12 cellular contexts compared by ENCODE assay signal in the genomic region with DNA sequence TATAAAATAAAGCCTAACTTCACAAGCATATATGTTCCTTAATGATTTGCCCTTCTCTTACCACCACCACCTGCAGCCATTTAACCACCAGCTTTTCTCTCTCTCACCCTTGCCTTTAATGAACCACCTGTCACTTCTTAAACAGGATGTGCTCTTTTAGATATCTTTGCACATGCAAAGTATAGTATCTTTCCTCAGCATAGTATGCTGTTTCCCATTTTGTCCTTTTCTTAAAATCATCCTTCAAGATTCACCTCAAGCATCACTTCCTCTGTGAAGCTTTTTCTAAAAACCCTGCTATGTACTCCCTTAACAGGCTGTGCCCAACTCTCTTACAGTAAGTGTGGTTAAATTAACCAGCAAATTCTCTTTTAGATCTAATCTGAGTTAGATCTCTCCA. TPM values are rescaled to one million over a fixed set of nuclear protein-coding genes. Genes with fewer than 3 reads are reported as not detected.
DNase-seq lines count a peak whose midpoint lies in the region; ATAC-seq and TF ChIP-seq lines count a peak whose summit lies in the region.
"Had no signal": no experiment of that assay in that cellular context is flagged by ENCODE, and none has a peak within 500 bp of the region (broad histone marks: within the 10 kb centered on the region; RNA-seq: fewer than 3 reads in every experiment).

No MANE protein-coding gene starts in this region.

- H3K27me3 Mint-ChIP-seq in CD8-positive, alpha-beta memory T cell = no peaks in the 10 kb centered on the region
- H3K27me3 Mint-ChIP-seq in activated naive CD8-positive, alpha-beta T cell = no peaks in the 10 kb centered on the region

- no peak overlapping the region for H2BK5ac ChIP-seq in mesendoderm (ENCODE audit: low read length)

- no peak overlapping the region for H3K27ac ChIP-seq in CD8-positive, alpha-beta memory T cell (ENCODE audit: low read depth, low read length)
- H3K27ac ChIP-seq in psoas muscle (no peak overlapping the region), mesendoderm (ENCODE audit: low read depth, low read length) (no peak overlapping the region)
- H3K27ac ChIP-seq: BLaER1, neutrophil, tibial artery had no signal

- H3K4me3 Mint-ChIP-seq in CD8-positive, alpha-beta memory T cell = peak overlapping the region; percentile 2 to 52 (median 25)
- peak overlapping the region; percentile 4 for H3K4me3 Mint-ChIP-seq in activated naive CD8-positive, alpha-beta T cell

- H3K4ac ChIP-seq in mesendoderm (ENCODE audit: low read depth, low read length) = no peak overlapping the region

- no peaks in the 10 kb centered on the region for H3K36me3 Mint-ChIP-seq in CD8-positive, alpha-beta memory T cell
- H3K36me3 Mint-ChIP-seq in activated naive CD8-positive, alpha-beta T cell = no peaks in the 10 kb centered on the region

- peak overlapping the region; percentile 1 for H3K4me3 ChIP-seq in CD8-positive, alpha-beta memory T cell (ENCODE audit: low read length)
- H3K4me3 ChIP-seq in psoas muscle (no peak overlapping the region), mesendoderm (ENCODE audit: low read length) (no peak overlapping the region)
- H3K4me3 ChIP-seq: BLaER1, tibial artery had no signal

- no peak overlapping the region for H3K18ac ChIP-seq in mesendoderm (ENCODE audit: low read length)

- no peak for TF ChIP-seq CTCF in psoas muscle (IDR thresholded peaks at IDR 0.05)

- no peak overlapping the region for H4K8ac ChIP-seq in mesendoderm (ENCODE audit: low read depth, low read length)

- CTCF ChIA-PET in CD8-positive, alpha-beta memory T cell (lab: Charles Lee) = interaction anchor here (1.0 to 4.4 kb wide), 6 partner anchors 8 to 34 kb away, joined by 3 to 21 read pairs (median 4); partner anchors contain the start of gene MRPL1

- no peak overlapping the region for H2BK15ac ChIP-seq in mesendoderm (replicated peaks; ENCODE audit: low read depth)

- H3K27me3 ChIP-seq in CD8-positive, alpha-beta memory T cell (ENCODE audit: insufficient read depth, low read length, poor library complexity, severe bottlenecking) = no peaks in the 10 kb centered on the region
- H3K27me3 ChIP-seq in psoas muscle (ENCODE audit: insufficient read depth in 3 of 3, low read length in 2 of 3) (no peaks in the 10 kb centered on the region), mesendoderm (ENCODE audit: insufficient read depth, low read length, poor library complexity) (no peaks in the 10 kb centered on the region)
- H3K27me3 ChIP-seq: BLaER1, neutrophil had no signal

- H3K36me3 ChIP-seq in CD8-positive, alpha-beta memory T cell (ENCODE audit: insufficient read depth, low read length) = no peaks in the 10 kb centered on the region
- H3K36me3 ChIP-seq in psoas muscle (ENCODE audit: insufficient read depth in 1 of 2, low read depth in 1 of 2) = no peaks in the 10 kb centered on the region
- H3K36me3 ChIP-seq in mesendoderm (ENCODE audit: control insufficient read depth, insufficient read depth, low read length) = no peaks in the 10 kb centered on the region
- H3K36me3 ChIP-seq: BLaER1, neutrophil, tibial artery had no signal

- no peaks in the 10 kb centered on the region for H3K79me1 ChIP-seq in mesendoderm (ENCODE audit: low read length)

- H3K9me3 Mint-ChIP-seq in CD8-positive, alpha-beta memory T cell = no peaks in the 10 kb centered on the region
- H3K9me3 Mint-ChIP-seq in activated naive CD8-positive, alpha-beta T cell (ENCODE audit: low read depth) = no peaks in the 10 kb centered on the region

- peaks cover 46% of the 10 kb centered on the region for H3K4me1 ChIP-seq in CD8-positive, alpha-beta memory T cell (ENCODE audit: insufficient read depth, low read length)
- H3K4me1 ChIP-seq in psoas muscle (peaks cover 5% of the 10 kb centered on the region), mesendoderm (ENCODE audit: control insufficient read depth, low read depth, low read length) (no peaks in the 10 kb centered on the region)
- H3K4me1 ChIP-seq: tibial artery had no signal

- no peak overlapping the region for H3K56ac ChIP-seq in mesendoderm (ENCODE audit: low read length)

- H3K4me1 Mint-ChIP-seq in CD8-positive, alpha-beta memory T cell = peaks cover 44 to 61% (median 60%) of the 10 kb centered on the region in 3 donors
- H3K4me1 Mint-ChIP-seq in activated naive CD8-positive, alpha-beta T cell (ENCODE audit: low read depth) = peaks cover 53% of the 10 kb centered on the region

- no peak overlapping the region for H3K4me2 ChIP-seq in mesendoderm (ENCODE audit: low read length)
- H3K4me2 ChIP-seq: BLaER1 had no signal

- ATAC-seq in GM19324 (IDR thresholded peaks at IDR 0.05; ENCODE audit: low FRiP score, unreplicated experiment) = peak; percentile 84
- peak; percentile 61 for ATAC-seq in HG03139 (IDR thresholded peaks at IDR 0.05; ENCODE audit: unreplicated experiment)
- ATAC-seq in psoas muscle = no peak

- H3K79me2 ChIP-seq in mesendoderm (ENCODE audit: control insufficient read depth, insufficient read depth, low read length) = no peaks in the 10 kb centered on the region

- POLR2A ChIA-PET in CD8-positive, alpha-beta memory T cell (lab: Charles Lee) = interaction anchor here (0.8 to 1.0 kb wide), 2 partner anchors 29 to 35 kb away, joined by 3 read pairs; partner anchors contain the start of gene MRPL1

- H2BK120ac ChIP-seq in mesendoderm (ENCODE audit: low read depth, low read length) = no peak overlapping the region

- intact Hi-C loops in psoas muscle (cut with DNase I) = no loop called here

- H3K27ac Mint-ChIP-seq in CD8-positive, alpha-beta memory T cell = peak overlapping the region; percentile 43 to 94 (median 76)
- peak overlapping the region; percentile 72 for H3K27ac Mint-ChIP-seq in activated naive CD8-positive, alpha-beta T cell

- H3K9me3 ChIP-seq in CD8-positive, alpha-beta memory T cell (ENCODE audit: low read length) = no peaks in the 10 kb centered on the region
- no peaks in the 10 kb centered on the region for H3K9me3 ChIP-seq in psoas muscle
- H3K9me3 ChIP-seq: BLaER1, neutrophil, tibial artery had no signal

- H2AK5ac ChIP-seq in mesendoderm (ENCODE audit: low read length) = no peak overlapping the region

- peak in 2 of 5 donors; percentile 47 to 53 for DNase-seq in CD8-positive, alpha-beta memory T cell
- DNase-seq in D341Med (ENCODE audit: low spot score) = no peak
- no peak for DNase-seq in NCI-H1436 (lab: John Stamatoyannopoulos, UW)
- DNase-seq in psoas muscle = no peak
- DNase-seq in mesendoderm = no peak
- DNase-seq: amniotic stem cell, tibial artery had no signal

- H4K5ac ChIP-seq in mesendoderm (ENCODE audit: low read length) = no peak overlapping the region

- no peak overlapping the region for H3K9ac ChIP-seq in mesendoderm (ENCODE audit: low read length)
- H3K9ac ChIP-seq: BLaER1 had no signal

- H3K23ac ChIP-seq in mesendoderm (ENCODE audit: low read length) = no peak overlapping the region

RNA-seq across cellular contexts. Expression of gene CNOT6L, which starts 8.2 kb away (rescaled TPM):
- total RNA-seq in CD8-positive, alpha-beta memory T cell = 100 to 1,000 TPM in 1 of 2 experiments, 10 to 100 TPM in 1; 96.5 to 100 TPM
- polyA plus RNA-seq in CD8-positive, alpha-beta memory T cell = 45.2 TPM
- total RNA-seq in psoas muscle = 10 to 100 TPM; 18.0 to 23.3 (median 20.2) TPM
- polyA plus RNA-seq in psoas muscle = 1 to 10 TPM; 2.6 to 6.9 (median 3.5) TPM
- 5.1 TPM for polyA plus RNA-seq in mesendoderm (2013, experiment 1 of 2)
- polyA plus RNA-seq in mesendoderm (2013, experiment 2 of 2) = 5.0 TPM

RNA-seq across cellular contexts. Expression of gene MRPL1, which starts 35.3 kb away (rescaled TPM):
- 10 to 100 TPM; 88.4 to 93.8 TPM for total RNA-seq in CD8-positive, alpha-beta memory T cell
- 26.5 TPM for polyA plus RNA-seq in CD8-positive, alpha-beta memory T cell
- 10 to 100 TPM; 28.1 to 49.9 (median 37.8) TPM for total RNA-seq in psoas muscle
- polyA plus RNA-seq in psoas muscle = 10 to 100 TPM; 34.1 to 64.6 (median 43.4) TPM
- 100 TPM for polyA plus RNA-seq in mesendoderm (2013, experiment 1 of 2)
- 103 TPM for polyA plus RNA-seq in mesendoderm (2013, experiment 2 of 2)

Comparison
In these comparisons a context has a peak if more than half of its experiments do, and no peak if none do; other contexts are left out.
1. ATAC-seq: peak in GM19324 (single experiment) and HG03139 (single experiment); none in psoas muscle (0 of 4).
2. RNA of gene CNOT6L, which starts 8.2 kb away (total RNA-seq): 96.5 to 100 TPM in CD8-positive, alpha-beta memory T cell; 18.0 to 23.3 TPM in psoas muscle; every median in the first group is over 4 times any median in the second.